In the genomic region with DNA sequence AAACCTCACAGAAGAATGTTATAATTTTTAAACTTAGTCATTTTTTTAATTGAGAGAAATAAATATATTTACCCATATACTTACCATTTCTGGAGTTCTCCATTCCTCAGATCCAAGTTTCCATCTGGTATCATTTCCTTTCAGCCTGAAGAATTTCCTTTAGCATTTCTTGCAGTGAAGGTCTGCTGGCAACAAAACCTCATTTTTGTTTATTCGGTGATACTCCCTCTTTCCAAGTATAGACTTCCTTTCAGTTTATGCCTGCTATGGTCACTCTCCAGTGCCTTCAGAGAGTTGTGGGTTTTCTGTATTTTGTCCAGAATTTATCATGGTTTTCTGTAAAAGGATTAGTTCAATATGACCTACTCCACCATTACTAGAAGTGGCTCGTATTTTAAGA, we compare ENCODE assay signal across 23 cellular contexts.
"Had no signal": no experiment of that assay in that cellular context is flagged by ENCODE, and none has a peak within 500 bp of the region (broad histone marks: within the 10 kb centered on the region; RNA-seq: fewer than 3 reads in every experiment).

No MANE protein-coding gene starts in this region.

- H3K4me1 Mint-ChIP-seq: activated CD4-positive, alpha-beta T cell treated with anti-CD3 and anti-CD28 coated beads, Interleukin-2, amount 10 ng/mL, durations not matched to agents 7 days and 5 days; activated T-helper 17 cell treated with anti-CD3 and anti-CD28 coated beads, Interleukin-2, amount 50 U/mL, for 72 hours had no signal

- H3K4me3 Mint-ChIP-seq: activated B cell treated with CpG ODN at 0.5 μM for 24 hours; activated CD4-positive, alpha-beta memory T cell treated with anti-CD3 and anti-CD28 coated beads for 36 hours; activated CD4-positive, alpha-beta T cell treated with anti-CD3 and anti-CD28 coated beads, Interleukin-2, amount 10 ng/mL, durations not matched to agents 7 days and 5 days; activated naive CD4-positive, alpha-beta T cell treated with anti-CD3 and anti-CD28 coated beads for 36 hours; activated naive CD8-positive, alpha-beta T cell; activated T-helper 17 cell treated with anti-CD3 and anti-CD28 coated beads, Interleukin-2, amount 50 U/mL, for 72 hours; T-helper 1 cell treated with Interleukin-12 subunit alpha and Interleukin-12 subunit beta and Interleukin-4 antibody, amounts not matched to agents 30 μg/mL and 1 μg/mL, for 36 hours had no signal

- H3K27ac ChIP-seq: brain microvascular endothelial cell, cardiac muscle cell had no signal

- H3K27ac Mint-ChIP-seq: activated B cell treated with CpG ODN at 0.5 μM for 24 hours; activated CD4-positive, alpha-beta memory T cell treated with anti-CD3 and anti-CD28 coated beads for 36 hours; activated CD4-positive, alpha-beta T cell treated with anti-CD3 and anti-CD28 coated beads, Interleukin-2, amount 10 ng/mL, durations not matched to agents 7 days and 5 days; activated naive CD4-positive, alpha-beta T cell treated with anti-CD3 and anti-CD28 coated beads for 36 hours; activated naive CD8-positive, alpha-beta T cell; activated T-helper 17 cell treated with anti-CD3 and anti-CD28 coated beads, Interleukin-2, amount 50 U/mL, for 72 hours; T-helper 1 cell treated with Interleukin-12 subunit alpha and Interleukin-12 subunit beta and Interleukin-4 antibody, amounts not matched to agents 30 μg/mL and 1 μg/mL, for 36 hours had no signal

- FAIRE-seq: RCC 7860 had no signal

- H3K27me3 Mint-ChIP-seq: activated B cell treated with CpG ODN at 0.5 μM for 24 hours; activated CD4-positive, alpha-beta memory T cell treated with anti-CD3 and anti-CD28 coated beads for 36 hours; activated CD4-positive, alpha-beta T cell treated with anti-CD3 and anti-CD28 coated beads, Interleukin-2, amount 10 ng/mL, durations not matched to agents 7 days and 5 days; activated naive CD8-positive, alpha-beta T cell; activated T-helper 17 cell treated with anti-CD3 and anti-CD28 coated beads, Interleukin-2, amount 50 U/mL, for 72 hours had no signal

- H3K36me3 ChIP-seq: brain microvascular endothelial cell, cardiac muscle cell had no signal

- DNase-seq: activated B cell treated with CpG ODN at 0.5 μM for 24 hours; activated CD4-positive, alpha-beta memory T cell treated with anti-CD3 and anti-CD28 coated beads for 36 hours; activated CD4-positive, alpha-beta T cell treated with anti-CD3 and anti-CD28 coated beads for 1 hour; activated CD4-positive, alpha-beta T cell treated with anti-CD3 and anti-CD28 coated beads, Interleukin-2, amount 10 ng/mL, durations not matched to agents 7 days and 5 days; activated CD8-positive, alpha-beta memory T cell treated with anti-CD3 and anti-CD28 coated beads for 24 hours; activated gamma-delta T cell; activated naive CD4-positive, alpha-beta T cell treated with anti-CD3 and anti-CD28 coated beads for 36 hours; activated T-cell treated with anti-CD3 and anti-CD28 coated beads for 4 hours; activated T-cell treated with anti-CD3 and anti-CD28 coated beads, Interleukin-2, amount 50 U/mL, for 48 hours; brain microvascular endothelial cell; MM.1S; NCI-H1105; NCI-H1436; NCI-H1694 treated with DMSO at 0.1 percent for 48 hours; NCI-H2081; NCI-H524; PC-3; SHP77 had no signal

- H3K4me3 ChIP-seq: cardiac muscle cell had no signal

- ATAC-seq: activated T-helper 17 cell treated with anti-CD3 and anti-CD28 coated beads, Interleukin-2, amount 50 U/mL, for 72 hours; PC-3 had no signal

- H3K27me3 ChIP-seq: brain microvascular endothelial cell, cardiac muscle cell had no signal
